27 cellular contexts compared by ENCODE assay signal in genomic region chr5:68154119-68154857, GRCh38.
"Had no signal": no experiment of that assay in that cellular context is flagged by ENCODE, and none has a peak within 500 bp of the region (broad histone marks: within the 10 kb centered on the region; RNA-seq: fewer than 3 reads in every experiment).

No MANE protein-coding gene starts in this region.

- H2AFZ ChIP-seq: parathyroid adenoma had no signal

- H3K4me3 Mint-ChIP-seq: effector memory CD8-positive, alpha-beta T cell; naive thymus-derived CD8-positive, alpha-beta T cell; nephron progenitor cell; stimulated activated effector memory CD8-positive, alpha-beta T cell treated with anti-CD3 and anti-CD28 coated beads, Interleukin-12 subunit alpha, Interleukin-12 subunit beta, amount 100 ng/mL, for 72 hours; type B pancreatic cell had no signal

- H3K27me3 ChIP-seq: esophagus squamous epithelium, heart right ventricle, left lung, neutrophil, right atrium auricular region, testis, tibial artery had no signal

- H3K4me3 ChIP-seq: esophagus squamous epithelium, heart right ventricle, left lung, prostate gland, right atrium auricular region, testis, tibial artery had no signal

- DNase-seq: cortex of kidney; effector memory CD8-positive, alpha-beta T cell; erythroblast; esophagus squamous epithelium; foreskin melanocyte; glutamatergic neuron; heart right ventricle; hippocampal formation; left cardiac atrium; left lung; mesendoderm; midbrain; naive thymus-derived CD8-positive, alpha-beta T cell; nephron progenitor cell; stimulated activated CD4-positive, alpha-beta T cell treated with anti-CD3 and anti-CD28 coated beads, Interleukin-2, amount 100 ng/mL, for 24 hours; stimulated activated CD4-positive, alpha-beta T cell treated with anti-CD3 and anti-CD28 coated beads, Interleukin-4, amount 100 ng/mL, for 24 hours; stimulated activated naive CD8-positive, alpha-beta T cell treated with anti-CD3 and anti-CD28 coated beads, Interleukin-15, Interleukin-2, amounts not matched to agents 100 U/mL and 50 U/mL, for 24 hours; substantia nigra; testis; tibial artery had no signal

- H3K4me1 ChIP-seq: esophagus squamous epithelium, left lung, prostate gland, testis, tibial artery had no signal

- H3K36me3 ChIP-seq: esophagus squamous epithelium, heart right ventricle, left lung, neutrophil, prostate gland, right atrium auricular region, tibial artery had no signal

- H3K9ac ChIP-seq: parathyroid adenoma had no signal

- H3K36me3 Mint-ChIP-seq: naive thymus-derived CD8-positive, alpha-beta T cell; stimulated activated effector memory CD8-positive, alpha-beta T cell treated with anti-CD3 and anti-CD28 coated beads, Interleukin-12 subunit alpha, Interleukin-12 subunit beta, amount 100 ng/mL, for 72 hours; type B pancreatic cell had no signal

- H3K4me1 Mint-ChIP-seq: naive thymus-derived CD8-positive, alpha-beta T cell had no signal

- H3K79me2 ChIP-seq: parathyroid adenoma had no signal

- H3K27ac ChIP-seq: esophagus squamous epithelium, heart right ventricle, left lung, neutrophil, parathyroid adenoma, prostate gland, right atrium auricular region, testis, tibial artery had no signal

- H3K9me3 ChIP-seq: esophagus squamous epithelium, heart right ventricle, left lung, neutrophil, prostate gland, right atrium auricular region, testis, tibial artery had no signal

- ATAC-seq: effector memory CD8-positive, alpha-beta T cell; heart right ventricle; left cardiac atrium; left lung; naive thymus-derived CD8-positive, alpha-beta T cell; sciatic nerve; stimulated activated effector memory CD8-positive, alpha-beta T cell treated with anti-CD3 and anti-CD28 coated beads, Interleukin-12 subunit alpha, Interleukin-12 subunit beta, amount 100 ng/mL, for 72 hours; stimulated activated naive CD8-positive, alpha-beta T cell treated with anti-CD3 and anti-CD28 coated beads, Interleukin-15, Interleukin-2, amounts not matched to agents 100 U/mL and 50 U/mL, for 24 hours had no signal

- H3K27ac Mint-ChIP-seq: effector memory CD8-positive, alpha-beta T cell; naive thymus-derived CD8-positive, alpha-beta T cell; nephron progenitor cell; stimulated activated effector memory CD8-positive, alpha-beta T cell treated with anti-CD3 and anti-CD28 coated beads, Interleukin-12 subunit alpha, Interleukin-12 subunit beta, amount 100 ng/mL, for 72 hours; type B pancreatic cell had no signal

- H3K9me3 Mint-ChIP-seq: effector memory CD8-positive, alpha-beta T cell; naive thymus-derived CD8-positive, alpha-beta T cell; nephron progenitor cell; stimulated activated effector memory CD8-positive, alpha-beta T cell treated with anti-CD3 and anti-CD28 coated beads, Interleukin-12 subunit alpha, Interleukin-12 subunit beta, amount 100 ng/mL, for 72 hours; type B pancreatic cell had no signal

- H3K27me3 Mint-ChIP-seq: effector memory CD8-positive, alpha-beta T cell; naive thymus-derived CD8-positive, alpha-beta T cell; type B pancreatic cell had no signal
